ENCODE assay signal across 8 cellular contexts in genomic region chr5:134905246-134905996, GRCh38. TPM values are rescaled to one million over a fixed set of nuclear protein-coding genes. Genes with fewer than 3 reads are reported as not detected.
DNase-seq lines count a peak whose midpoint lies in the region; ATAC-seq and TF ChIP-seq lines count a peak whose summit lies in the region.

No MANE protein-coding gene starts in this region.

- TF ChIP-seq CTCF in fibroblast of the aortic adventitia (IDR thresholded peaks at IDR 0.05; ENCODE audit: insufficient read depth, low read length), result peak; percentile 60
- TF ChIP-seq CTCF in neural crest cell (conservative IDR thresholded peaks at IDR 0.05), result peak; percentile 91

- H3K36me3 ChIP-seq in subcutaneous abdominal adipose tissue (ENCODE audit: control insufficient read depth in 5 of 5, insufficient read depth in 5 of 5, low read length in 5 of 5), result peaks cover 0 to 11% (median 0%) of the 10 kb centered on the region in 5 donors

- H3K36me3 Mint-ChIP-seq in activated T-helper 17 cell treated with anti-CD3 and anti-CD28 coated beads, Interleukin-2, amount 50 U/mL, for 72 hours (ENCODE audit: low read depth), result peaks cover 7% of the 10 kb centered on the region
- H3K36me3 Mint-ChIP-seq in neural crest cell (ENCODE audit: low read depth), result peaks cover 3% of the 10 kb centered on the region

- no peaks in the 10 kb centered on the region for H3K27me3 Mint-ChIP-seq in activated T-helper 17 cell treated with anti-CD3 and anti-CD28 coated beads, Interleukin-2, amount 50 U/mL, for 72 hours
- H3K27me3 Mint-ChIP-seq in neural crest cell (ENCODE audit: low read depth), result no peaks in the 10 kb centered on the region

- H3K4me3 Mint-ChIP-seq in activated T-helper 17 cell treated with anti-CD3 and anti-CD28 coated beads, Interleukin-2, amount 50 U/mL, for 72 hours, result peak overlapping the region; percentile 96
- H3K4me3 Mint-ChIP-seq in neural crest cell, result peak overlapping the region; percentile 95

- H3K4me3 ChIP-seq in fibroblast of the aortic adventitia (ENCODE audit: low read depth, low read length) (peak overlapping the region; percentile 79), subcutaneous abdominal adipose tissue (ENCODE audit: low read depth in 1 of 5, low read length in 5 of 5) (peak overlapping the region; percentile 79 to 90 (median 84))

- H3K9ac ChIP-seq in subcutaneous abdominal adipose tissue (ENCODE audit: low read length in 5 of 5), result peak overlapping the region; percentile 48 to 93 (median 84)

- ATAC-seq in GM21423 (IDR thresholded peaks at IDR 0.05; ENCODE audit: unreplicated experiment), result peak; percentile 31
- ATAC-seq in activated T-helper 17 cell treated with anti-CD3 and anti-CD28 coated beads, Interleukin-2, amount 50 U/mL, for 72 hours (replicated peaks), result peak; percentile 26

- H3K9me3 Mint-ChIP-seq in activated T-helper 17 cell treated with anti-CD3 and anti-CD28 coated beads, Interleukin-2, amount 50 U/mL, for 72 hours, result no peaks in the 10 kb centered on the region
- no peaks in the 10 kb centered on the region for H3K9me3 Mint-ChIP-seq in neural crest cell

- peak overlapping the region; percentile 99 for H3K27ac Mint-ChIP-seq in activated T-helper 17 cell treated with anti-CD3 and anti-CD28 coated beads, Interleukin-2, amount 50 U/mL, for 72 hours
- H3K27ac Mint-ChIP-seq in neural crest cell (ENCODE audit: unreplicated experiment), result peak overlapping the region; percentile 99

- H3K4me1 ChIP-seq in subcutaneous abdominal adipose tissue (ENCODE audit: control insufficient read depth in 5 of 5, insufficient read depth in 5 of 5, low read length in 5 of 5), result peaks cover 0 to 6% (median 5%) of the 10 kb centered on the region in 5 donors

- peak overlapping the region; percentile 86 for H3K27ac ChIP-seq in subcutaneous abdominal adipose tissue (ENCODE audit: low read depth, low read length)

- H3K4me1 Mint-ChIP-seq in activated T-helper 17 cell treated with anti-CD3 and anti-CD28 coated beads, Interleukin-2, amount 50 U/mL, for 72 hours, result no peaks in the 10 kb centered on the region
- peaks cover 5% of the 10 kb centered on the region for H3K4me1 Mint-ChIP-seq in neural crest cell

- peak; percentile 74 for DNase-seq in DMS114 treated with DMSO at 0.1 percent for 48 hours (lab: John Stamatoyannopoulos, UW; ENCODE audit: unreplicated experiment)
- DNase-seq in HuH-7 (ENCODE audit: low spot score), result peak; percentile 41
- peak; percentile 77 for DNase-seq in RKO (ENCODE audit: low spot score)
- DNase-seq in fibroblast of the aortic adventitia (ENCODE audit: low read depth), result peak; percentile 80
- no peak for DNase-seq in neural crest cell (ENCODE audit: low read depth, low spot score)

- H3K27me3 ChIP-seq in subcutaneous abdominal adipose tissue (ENCODE audit: control insufficient read depth in 5 of 5, insufficient read depth in 4 of 5, low read length in 5 of 5), result no peaks in the 10 kb centered on the region

- H3K9me3 ChIP-seq in subcutaneous abdominal adipose tissue (ENCODE audit: control insufficient read depth in 5 of 5, low read length in 5 of 5), result no peaks in the 10 kb centered on the region

RNA-seq across cellular contexts. Expression of gene PCBD2, which starts 0.5 kb away (rescaled TPM):
- 10 to 100 TPM in 1 of 2 donors, 1 to 10 TPM in 1; 7.8 to 11.2 TPM for total RNA-seq in activated T-helper 17 cell treated with anti-CD3 and anti-CD28 coated beads, Interleukin-2, amount 50 U/mL, for 72 hours
- total RNA-seq in fibroblast of the aortic adventitia (ENCODE audit: low replicate concordance), result 0.90 and 8.9 TPM in 2 replicates
- total RNA-seq in neural crest cell, result 11.8 and 12.1 TPM in 2 replicates

RNA-seq across cellular contexts. Expression of gene TXNDC15, which starts 31.2 kb away (rescaled TPM):
- total RNA-seq in activated T-helper 17 cell treated with anti-CD3 and anti-CD28 coated beads, Interleukin-2, amount 50 U/mL, for 72 hours, result 10 to 100 TPM; 32.5 to 38.8 TPM
- total RNA-seq in fibroblast of the aortic adventitia (ENCODE audit: low replicate concordance) (39.9 and 85.9 TPM in 2 replicates), neural crest cell (40.6 and 47.0 TPM in 2 replicates)

RNA-seq across cellular contexts. Expression of gene C5orf24, which starts 59.7 kb away (rescaled TPM):
- total RNA-seq in activated T-helper 17 cell treated with anti-CD3 and anti-CD28 coated beads, Interleukin-2, amount 50 U/mL, for 72 hours, result 10 to 100 TPM; 32.4 to 38.0 TPM
- 18.7 and 61.5 TPM in 2 replicates for total RNA-seq in fibroblast of the aortic adventitia (ENCODE audit: low replicate concordance)
- 57.4 and 61.9 TPM in 2 replicates for total RNA-seq in neural crest cell
